23 cellular contexts compared by ENCODE assay signal in genomic region chr1:109765896-109766615, GRCh38. TPM values are rescaled to one million over a fixed set of nuclear protein-coding genes. Genes with fewer than 3 reads are reported as not detected.
A peak's percentile ranks its signal among the peaks of the same experiment; 100 is the strongest.
DNase-seq lines count a peak whose midpoint lies in the region; ATAC-seq, FAIRE-seq and TF ChIP-seq lines count a peak whose summit lies in the region.
"Had no signal": no experiment of that assay in that cellular context is flagged by ENCODE, and none has a peak within 500 bp of the region (broad histone marks: within the 10 kb centered on the region; RNA-seq: fewer than 3 reads in every experiment).

No MANE protein-coding gene starts in this region.

- H3K4me1 Mint-ChIP-seq in activated CD4-positive, alpha-beta T cell treated with anti-CD3 and anti-CD28 coated beads for 36 hours, result no peaks in the 10 kb centered on the region
- H3K4me1 Mint-ChIP-seq: central memory CD8-positive, alpha-beta T cell; endodermal cell had no signal

- no peaks in the 10 kb centered on the region for H3K9me3 ChIP-seq in small intestine (ENCODE audit: control insufficient read depth, low read depth)
- no peaks in the 10 kb centered on the region for H3K9me3 ChIP-seq in mammary epithelial cell (replicated peaks; ENCODE audit: insufficient read depth, low read length)
- H3K9me3 ChIP-seq: BE2C, Caco-2, SK-N-SH, thyroid gland had no signal

- no peak overlapping the region for H3K9ac ChIP-seq in mammary epithelial cell (ENCODE audit: insufficient read depth, low read length)
- H3K9ac ChIP-seq: parathyroid adenoma, SK-N-SH had no signal

- H4K20me1 ChIP-seq in mammary epithelial cell (ENCODE audit: insufficient read depth, low read length), result no peaks in the 10 kb centered on the region

- 22 to 57% (median 36%) methylated on average over 13 of the region's 13 CpGs for WGBS in small intestine, 3 donors
- 73% methylated on average over 11 of the region's 13 CpGs for WGBS in mammary epithelial cell (ENCODE audit: low coverage, missing lambda C conversion rate)

- H3K27ac Mint-ChIP-seq in activated CD4-positive, alpha-beta T cell treated with anti-CD3 and anti-CD28 coated beads for 36 hours, result no peak overlapping the region
- H3K27ac Mint-ChIP-seq: activated CD4-positive, alpha-beta T cell treated with anti-CD3 and anti-CD28 coated beads, Interleukin-2, amount 10 ng/mL, durations not matched to agents 24 days and 14 days; activated T-cell treated with anti-CD3 and anti-CD28 coated beads, Interleukin-2, amount 50 U/mL, for 24 hours; endodermal cell had no signal

- H3K4me2 ChIP-seq in mammary epithelial cell (ENCODE audit: insufficient read depth, low read depth, low read length), result no peak overlapping the region
- H3K4me2 ChIP-seq: SK-N-SH had no signal

- H3K9me3 Mint-ChIP-seq in activated CD4-positive, alpha-beta T cell treated with anti-CD3 and anti-CD28 coated beads for 36 hours (ENCODE audit: low read depth), result no peaks in the 10 kb centered on the region
- H3K9me3 Mint-ChIP-seq: activated CD4-positive, alpha-beta T cell treated with anti-CD3 and anti-CD28 coated beads, Interleukin-2, amount 10 ng/mL, durations not matched to agents 24 days and 14 days; activated T-cell treated with anti-CD3 and anti-CD28 coated beads, Interleukin-2, amount 50 U/mL, for 24 hours; central memory CD8-positive, alpha-beta T cell; endodermal cell had no signal

- H3K27ac ChIP-seq in cingulate gyrus (ENCODE audit: low read depth, low read length) (peak overlapping the region; percentile 79), small intestine (ENCODE audit: low read depth in 1 of 2, low read length in 1 of 2) (peak overlapping the region; percentile 67 to 97), mammary epithelial cell (ENCODE audit: insufficient read depth, low read depth, low read length) (no peak overlapping the region)
- H3K27ac ChIP-seq: parathyroid adenoma, thyroid gland had no signal

- no peak overlapping the region for H3K4me3 Mint-ChIP-seq in activated CD4-positive, alpha-beta T cell treated with anti-CD3 and anti-CD28 coated beads for 36 hours
- H3K4me3 Mint-ChIP-seq: activated CD4-positive, alpha-beta T cell treated with anti-CD3 and anti-CD28 coated beads, Interleukin-2, amount 10 ng/mL, durations not matched to agents 24 days and 14 days; activated T-cell treated with anti-CD3 and anti-CD28 coated beads, Interleukin-2, amount 50 U/mL, for 24 hours; central memory CD8-positive, alpha-beta T cell; endodermal cell had no signal

- dilution Hi-C loops in mammary epithelial cell (cut with HindIII; ENCODE audit: low sequenced_read_pairs), result no loop called here

- H3K79me2 ChIP-seq in mammary epithelial cell (ENCODE audit: insufficient read depth, low read length), result no peaks in the 10 kb centered on the region
- H3K79me2 ChIP-seq: parathyroid adenoma had no signal

- in situ Hi-C loops in mammary epithelial cell (cut with MboI; ENCODE audit: low sequenced_read_pairs in 2 of 2), result no loop called here

- no peak for FAIRE-seq in small intestine (lab: Jason Lieb, UNC)
- FAIRE-seq: GM18507 had no signal

- TF ChIP-seq CTCF in mammary epithelial cell (conservative IDR thresholded peaks at IDR 0.05 in 1 of 2, IDR thresholded peaks at IDR 0.05 in 1 of 2; ENCODE audit: extremely low read depth in 1 of 2, insufficient read depth in 1 of 2, low read depth in 1 of 2, low read length in 2 of 2), result no peak

- POLR2A ChIA-PET in activated CD4-positive, alpha-beta T cell treated with anti-CD3 and anti-CD28 coated beads for 36 hours (lab: Charles Lee), result no interaction called here

- peak; percentile 1 for DNase-seq in activated CD4-positive, alpha-beta T cell treated with anti-CD3 and anti-CD28 coated beads for 36 hours
- no peak for DNase-seq in activated CD4-positive, alpha-beta T cell treated with anti-CD3 and anti-CD28 coated beads, Interleukin-2, amount 50 U/mL, for 4 hours
- peak; percentile 29 for DNase-seq in left lobe of liver (ENCODE audit: low spot score)
- DNase-seq in small intestine, result peak; percentile 98
- no peak for DNase-seq in stimulated activated CD4-positive, alpha-beta T cell treated with anti-CD3 and anti-CD28 coated beads, Interleukin-2, amount 100 ng/mL, for 48 hours
- no peak for DNase-seq in germinal center (ENCODE audit: low spot score)
- no peak for DNase-seq in mammary epithelial cell
- DNase-seq: 8988T; activated CD4-positive, alpha-beta T cell treated with anti-CD3 and anti-CD28 coated beads, Interleukin-2, amount 10 ng/mL, durations not matched to agents 24 days and 14 days; amniotic stem cell; BE2C; endodermal cell; NCI-H1436 treated with DMSO at 0.1 percent for 48 hours; SK-N-SH; thyroid gland had no signal

- intact Hi-C loops in activated CD4-positive, alpha-beta T cell treated with anti-CD3 and anti-CD28 coated beads for 36 hours (cut with DNase I, micrococcal nuclease), result no loop called here
- intact Hi-C loops in mammary epithelial cell (cut with micrococcal nuclease), result no loop called here

- no peak for ATAC-seq in activated CD4-positive, alpha-beta T cell treated with anti-CD3 and anti-CD28 coated beads for 36 hours
- no peak for ATAC-seq in left lobe of liver

- H3K36me3 ChIP-seq in small intestine (ENCODE audit: control insufficient read depth in 2 of 2, insufficient read depth in 2 of 2, low read length in 2 of 2) (no peaks in the 10 kb centered on the region), mammary epithelial cell (ENCODE audit: insufficient read depth, low read length) (no peaks in the 10 kb centered on the region)
- H3K36me3 ChIP-seq: BE2C, thyroid gland had no signal

- H3K27me3 Mint-ChIP-seq in activated CD4-positive, alpha-beta T cell treated with anti-CD3 and anti-CD28 coated beads for 36 hours, result no peaks in the 10 kb centered on the region
- H3K27me3 Mint-ChIP-seq: activated CD4-positive, alpha-beta T cell treated with anti-CD3 and anti-CD28 coated beads, Interleukin-2, amount 10 ng/mL, durations not matched to agents 24 days and 14 days; activated T-cell treated with anti-CD3 and anti-CD28 coated beads, Interleukin-2, amount 50 U/mL, for 24 hours had no signal

- H3K4me1 ChIP-seq in small intestine (ENCODE audit: control insufficient read depth in 2 of 2, insufficient read depth in 1 of 2, low read depth in 1 of 2, low read length in 1 of 2) (peaks cover 2 to 11% of the 10 kb centered on the region in 2 donors), mammary epithelial cell (ENCODE audit: insufficient read depth, low read length) (no peaks in the 10 kb centered on the region)
- H3K4me1 ChIP-seq: parathyroid adenoma had no signal

- H3K27me3 ChIP-seq in small intestine (ENCODE audit: control insufficient read depth in 2 of 2, insufficient read depth in 2 of 2, low read length in 2 of 2), result no peaks in the 10 kb centered on the region
- peaks cover 3% of the 10 kb centered on the region for H3K27me3 ChIP-seq in mammary epithelial cell (ENCODE audit: insufficient read depth, low read length)
- H3K27me3 ChIP-seq: BE2C, thyroid gland had no signal

- no peaks in the 10 kb centered on the region for H3K36me3 Mint-ChIP-seq in activated CD4-positive, alpha-beta T cell treated with anti-CD3 and anti-CD28 coated beads for 36 hours (ENCODE audit: low read depth)

- CTCF ChIA-PET in activated CD4-positive, alpha-beta T cell treated with anti-CD3 and anti-CD28 coated beads for 36 hours (lab: Charles Lee), result interaction anchor here (0.9 to 1.3 kb wide), 4 partner anchors 9 to 218 kb away, joined by 3 to 5 read pairs (median 4); partner anchors contain the start of gene AHCYL1
- CTCF ChIA-PET in mammary epithelial cell (lab: Charles Lee; ENCODE audit: low non-redundant PET), result no interaction called here

- H3K4me3 ChIP-seq in small intestine (ENCODE audit: low read depth in 1 of 2, low read length in 2 of 2) (peak overlapping the region in 1 of 2 donors; percentile 2), mammary epithelial cell (replicated peaks in 1 of 3; ENCODE audit: insufficient read depth in 1 of 3, low read depth in 2 of 3, low read length in 3 of 3) (no peak overlapping the region)
- H3K4me3 ChIP-seq: thyroid gland had no signal

- no TSS peak for BruUV-seq in mammary epithelial cell (replicated peaks; lab: Mats Ljungman, UMichigan)

- H2AFZ ChIP-seq in mammary epithelial cell (ENCODE audit: low read depth, low read length), result no peak overlapping the region
- H2AFZ ChIP-seq: parathyroid adenoma had no signal

RNA-seq across cellular contexts. Expression of gene EPS8L3, which starts 2.3 kb away (rescaled TPM):
- total RNA-seq in activated CD4-positive, alpha-beta T cell treated with anti-CD3 and anti-CD28 coated beads for 36 hours, result not detected
- total RNA-seq in left lobe of liver (0.15 TPM), mammary epithelial cell (not detected)
- polyA plus RNA-seq in small intestine (100 to 1,000 TPM; 167 to 736 (median 425) TPM), mammary epithelial cell (not detected)
- polyA minus RNA-seq in mammary epithelial cell, result not detected
- total RNA-seq: activated CD4-positive, alpha-beta T cell treated with anti-CD3 and anti-CD28 coated beads, Interleukin-2, amount 10 ng/mL, durations not matched to agents 24 days and 14 days; endodermal cell; H4; M059J; thyroid gland had no signal
- polyA plus RNA-seq: SK-N-SH had no signal

RNA-seq across cellular contexts. Expression of gene GSTM3, which starts 25.2 kb away (rescaled TPM):
- 10 to 100 TPM; 47.6 to 49.1 TPM for total RNA-seq in activated CD4-positive, alpha-beta T cell treated with anti-CD3 and anti-CD28 coated beads for 36 hours
- 3.0 TPM for total RNA-seq in left lobe of liver
- 100 to 1,000 TPM in 1 of 3 donors, 10 to 100 TPM in 2; 71.6 to 169 (median 88.2) TPM for polyA plus RNA-seq in small intestine
- total RNA-seq in mammary epithelial cell, result 10 to 100 TPM; 17.5 to 20.7 TPM
- 5.4 TPM for polyA plus RNA-seq in mammary epithelial cell
- not detected for polyA minus RNA-seq in mammary epithelial cell

RNA-seq across cellular contexts. Expression of gene GSTM5, which starts 54.0 kb away (rescaled TPM):
- total RNA-seq in activated CD4-positive, alpha-beta T cell treated with anti-CD3 and anti-CD28 coated beads for 36 hours, result under 1 TPM; 0.25 to 0.54 TPM
- 0.10 TPM for total RNA-seq in left lobe of liver
- polyA plus RNA-seq in small intestine, result 1 to 10 TPM in 2 of 3 donors, not detected in 1; 1.1 to 3.0 TPM
- total RNA-seq in mammary epithelial cell, result not detected
- not detected for polyA plus RNA-seq in mammary epithelial cell
- polyA minus RNA-seq in mammary epithelial cell, result not detected
- total RNA-seq: H4, M059J had no signal
- polyA plus RNA-seq: SK-N-SH had no signal

Comparison
In these comparisons a context has a peak if more than half of its experiments do, and no peak if none do; other contexts are left out.
1. DNase-seq: peak in activated CD4-positive, alpha-beta T cell treated with anti-CD3 and anti-CD28 coated beads for 36 hours (single experiment), left lobe of liver (single experiment) and small intestine (single experiment); none in activated CD4-positive, alpha-beta T cell treated with anti-CD3 and anti-CD28 coated beads, Interleukin-2, amount 50 U/mL, for 4 hours (0 of 2), stimulated activated CD4-positive, alpha-beta T cell treated with anti-CD3 and anti-CD28 coated beads, Interleukin-2, amount 100 ng/mL, for 48 hours (0 of 2), germinal center (single experiment) and mammary epithelial cell (single experiment).